In genomic region chr4:6716018-6716911, GRCh38 we compare ENCODE assay signal across 8 cellular contexts. TPM values are rescaled to one million over a fixed set of nuclear protein-coding genes. Genes with fewer than 3 reads are reported as not detected.
DNase-seq lines count a peak whose midpoint lies in the region; ATAC-seq and TF ChIP-seq lines count a peak whose summit lies in the region.

BLOC1S4 (plus strand) TSS chr4:6716174; CDS start chr4:6716210, 36 bp downstream.

- H3K36me3 ChIP-seq in lower lobe of right lung: no peaks in the 10 kb centered on the region

- CTCF ChIA-PET in activated CD4-positive, alpha-beta memory T cell treated with anti-CD3 and anti-CD28 coated beads, Interleukin-2, amount 10 ng/mL, durations not matched to agents 7 days and 5 days (lab: Charles Lee): interaction anchor here (0.9 to 5.6 kb wide), 12 partner anchors 9 to 354 kb away, joined by 3 to 145 read pairs (median 6); partner anchors contain the start of gene GRPEL1

- peaks cover 19% of the 10 kb centered on the region for H3K4me1 ChIP-seq in lower lobe of right lung

- ATAC-seq in GM19328 (IDR thresholded peaks at IDR 0.05; ENCODE audit: unreplicated experiment): peak; percentile 80
- ATAC-seq in HG03469 (IDR thresholded peaks at IDR 0.05; ENCODE audit: unreplicated experiment): peak; percentile 71
- peak; percentile 96 to 97 for ATAC-seq in lower lobe of right lung

- H3K36me3 Mint-ChIP-seq in activated CD4-positive, alpha-beta memory T cell treated with anti-CD3 and anti-CD28 coated beads, Interleukin-2, amount 10 ng/mL, durations not matched to agents 7 days and 5 days (ENCODE audit: low read depth): peaks cover 17% of the 10 kb centered on the region

- peak within 1 kb of the TSS; percentile 73 for H3K4me3 ChIP-seq in lower lobe of right lung

- DNase-seq in NCI-H748 (lab: John Stamatoyannopoulos, UW; ENCODE audit: unreplicated experiment) (peak; percentile 91), ecto neural progenitor cell (ENCODE audit: low spot score) (peak; percentile 91), lower lobe of right lung (peak; percentile 93)
- peak; percentile 91 for DNase-seq in activated CD4-positive, alpha-beta memory T cell treated with anti-CD3 and anti-CD28 coated beads, Interleukin-2, amount 10 ng/mL, durations not matched to agents 7 days and 5 days
- peak; percentile 69 to 81 (median 78) for DNase-seq in stimulated activated CD4-positive, alpha-beta T cell treated with anti-CD3 and anti-CD28 coated beads, TNF-alpha, amount 100 ng/mL, for 1 hour (ENCODE audit: low read depth in 3 of 3, low spot score in 1 of 3)

- peak within 1 kb of the TSS; percentile 93 for H3K27ac ChIP-seq in C4-2B
- H3K27ac ChIP-seq in lower lobe of right lung: peak within 1 kb of the TSS; percentile 95

- TF ChIP-seq CTCF in C4-2B (conservative IDR thresholded peaks at IDR 0.05): no peak; the same call in 1 of the 2 replicates
- TF ChIP-seq CTCF in lower lobe of right lung (IDR thresholded peaks at IDR 0.05): no peak

- peaks cover 36% of the 10 kb centered on the region for H3K4me1 Mint-ChIP-seq in activated CD4-positive, alpha-beta memory T cell treated with anti-CD3 and anti-CD28 coated beads, Interleukin-2, amount 10 ng/mL, durations not matched to agents 7 days and 5 days

- peak within 1 kb of the TSS; percentile 88 for H3K4me3 Mint-ChIP-seq in activated CD4-positive, alpha-beta memory T cell treated with anti-CD3 and anti-CD28 coated beads, Interleukin-2, amount 10 ng/mL, durations not matched to agents 7 days and 5 days

- POLR2A ChIA-PET in activated CD4-positive, alpha-beta memory T cell treated with anti-CD3 and anti-CD28 coated beads, Interleukin-2, amount 10 ng/mL, durations not matched to agents 7 days and 5 days (lab: Charles Lee): interaction anchor here (0.6 to 6.7 kb wide), 20 partner anchors 8 to 386 kb away, joined by 3 to 84 read pairs (median 9); partner anchors contain the start of genes GRPEL1, KIAA0232, MRFAP1 and S100P

- no peaks in the 10 kb centered on the region for H3K27me3 ChIP-seq in lower lobe of right lung (ENCODE audit: low read depth)

- H3K27ac Mint-ChIP-seq in activated CD4-positive, alpha-beta memory T cell treated with anti-CD3 and anti-CD28 coated beads, Interleukin-2, amount 10 ng/mL, durations not matched to agents 7 days and 5 days: peak within 1 kb of the TSS; percentile 87

- no peaks in the 10 kb centered on the region for H3K9me3 ChIP-seq in lower lobe of right lung

- H3K9me3 Mint-ChIP-seq in activated CD4-positive, alpha-beta memory T cell treated with anti-CD3 and anti-CD28 coated beads, Interleukin-2, amount 10 ng/mL, durations not matched to agents 7 days and 5 days: peaks cover 4% of the 10 kb centered on the region

- intact Hi-C loops in lower lobe of right lung (cut with DNase I): loop anchor here (10.0 kb wide), 1 partner anchor 159 kb away; no protein-coding TSS in a partner anchor

- no peaks in the 10 kb centered on the region for H3K27me3 Mint-ChIP-seq in activated CD4-positive, alpha-beta memory T cell treated with anti-CD3 and anti-CD28 coated beads, Interleukin-2, amount 10 ng/mL, durations not matched to agents 7 days and 5 days

RNA-seq across cellular contexts. Expression of gene BLOC1S4, which starts in this region (rescaled TPM):
- total RNA-seq in activated CD4-positive, alpha-beta memory T cell treated with anti-CD3 and anti-CD28 coated beads, Interleukin-2, amount 10 ng/mL, durations not matched to agents 7 days and 5 days: 10 to 100 TPM; 22.9 to 23.2 TPM
- total RNA-seq in lower lobe of right lung: 9.0 TPM

Comparison
In these comparisons a context has a peak if more than half of its experiments do, and no peak if none do; other contexts are left out.
1. Peak in every context shown above with its lines: DNase-seq, ATAC-seq, H3K4me3 ChIP-seq and H3K27ac ChIP-seq.